Comparison of ENCODE assay signal across 18 cellular contexts in genomic region chr2:206045251-206045650, GRCh38. TPM values are rescaled to one million over a fixed set of nuclear protein-coding genes. Genes with fewer than 3 reads are reported as not detected.
DNase-seq lines count a peak whose midpoint lies in the region; ATAC-seq and TF ChIP-seq lines count a peak whose summit lies in the region.
"Had no signal": no experiment of that assay in that cellular context is flagged by ENCODE, and none has a peak within 500 bp of the region (broad histone marks: within the 10 kb centered on the region; RNA-seq: fewer than 3 reads in every experiment).

No MANE protein-coding gene starts in this region.

- H3K4me3 Mint-ChIP-seq in central memory CD8-positive, alpha-beta T cell = no peak overlapping the region
- no peak overlapping the region for H3K4me3 Mint-ChIP-seq in mesothelial cell of epicardium
- H3K4me3 Mint-ChIP-seq: activated CD4-positive, alpha-beta memory T cell treated with anti-CD3 and anti-CD28 coated beads, Interleukin-2, amount 10 ng/mL, durations not matched to agents 7 days and 5 days; H9; stimulated activated naive B cell treated with anti-CD40 and anti-IgM and Interleukin-4, amounts not matched to agents 10 μg/mL and 1 μg/mL and 100 μg/mL, for 72 hours had no signal

- TF ChIP-seq CTCF in mesothelial cell of epicardium (IDR thresholded peaks at IDR 0.05; ENCODE audit: unreplicated experiment) = no peak

- H3K27ac Mint-ChIP-seq in central memory CD8-positive, alpha-beta T cell (ENCODE audit: low read depth) = peak overlapping the region; percentile 7
- H3K27ac Mint-ChIP-seq in mesothelial cell of epicardium = no peak overlapping the region
- H3K27ac Mint-ChIP-seq: activated CD4-positive, alpha-beta memory T cell treated with anti-CD3 and anti-CD28 coated beads, Interleukin-2, amount 10 ng/mL, durations not matched to agents 7 days and 5 days; H9; stimulated activated naive B cell treated with anti-CD40 and anti-IgM and Interleukin-4, amounts not matched to agents 10 μg/mL and 1 μg/mL and 100 μg/mL, for 72 hours had no signal

- H3K4me1 Mint-ChIP-seq in central memory CD8-positive, alpha-beta T cell = peaks cover 16% of the 10 kb centered on the region
- H3K4me1 Mint-ChIP-seq in mesothelial cell of epicardium = no peaks in the 10 kb centered on the region
- H3K4me1 Mint-ChIP-seq: H9 had no signal

- H3K36me3 Mint-ChIP-seq in central memory CD8-positive, alpha-beta T cell (ENCODE audit: insufficient read depth) = peaks cover 53% of the 10 kb centered on the region
- H3K36me3 Mint-ChIP-seq in mesothelial cell of epicardium = peaks cover 30% of the 10 kb centered on the region

- H3K27me3 Mint-ChIP-seq in central memory CD8-positive, alpha-beta T cell = no peaks in the 10 kb centered on the region
- H3K27me3 Mint-ChIP-seq in mesothelial cell of epicardium (ENCODE audit: low read depth) = no peaks in the 10 kb centered on the region
- H3K27me3 Mint-ChIP-seq: activated CD4-positive, alpha-beta memory T cell treated with anti-CD3 and anti-CD28 coated beads, Interleukin-2, amount 10 ng/mL, durations not matched to agents 7 days and 5 days; stimulated activated naive B cell treated with anti-CD40 and anti-IgM and Interleukin-4, amounts not matched to agents 10 μg/mL and 1 μg/mL and 100 μg/mL, for 72 hours had no signal

- DNase-seq in GM03348 (ENCODE audit: low spot score) (peak; percentile 27), M059J (ENCODE audit: low read depth) (peak; percentile 60), renal cortical epithelial cell (ENCODE audit: low read depth) (peak; percentile 10), mesothelial cell of epicardium (ENCODE audit: low spot score in 2 of 2, unreplicated experiment in 2 of 2) (no peak)
- DNase-seq in central memory CD8-positive, alpha-beta T cell (ENCODE audit: low spot score in 2 of 2) = no peak
- no peak for DNase-seq in activated CD4-positive, alpha-beta T cell treated with anti-CD3 and anti-CD28 coated beads for 4 hours
- DNase-seq: activated CD4-positive, alpha-beta memory T cell treated with anti-CD3 and anti-CD28 coated beads, Interleukin-2, amount 10 ng/mL, durations not matched to agents 7 days and 5 days; anterior cingulate cortex; cerebellar nuclear complex; DMS79; gastrocnemius medialis; H9; NCI-H1436 treated with DMSO at 0.1 percent for 48 hours; NCI-H2171 treated with DMSO at 0.1 percent for 48 hours; NCI-H524 treated with DMSO at 0.1 percent for 48 hours; small intestine; stimulated activated naive B cell treated with anti-CD40 and anti-IgM and Interleukin-4, amounts not matched to agents 10 μg/mL and 1 μg/mL and 100 μg/mL, for 72 hours had no signal

- H3K9me3 Mint-ChIP-seq in central memory CD8-positive, alpha-beta T cell = no peaks in the 10 kb centered on the region
- no peaks in the 10 kb centered on the region for H3K9me3 Mint-ChIP-seq in mesothelial cell of epicardium
- H3K9me3 Mint-ChIP-seq: activated CD4-positive, alpha-beta memory T cell treated with anti-CD3 and anti-CD28 coated beads, Interleukin-2, amount 10 ng/mL, durations not matched to agents 7 days and 5 days; H9; stimulated activated naive B cell treated with anti-CD40 and anti-IgM and Interleukin-4, amounts not matched to agents 10 μg/mL and 1 μg/mL and 100 μg/mL, for 72 hours had no signal

- ATAC-seq in central memory CD8-positive, alpha-beta T cell (replicated peaks; ENCODE audit: extremely low read depth, poor library complexity, severe bottlenecking) = no peak
- no peak for ATAC-seq in GM18858 (IDR thresholded peaks at IDR 0.05; ENCODE audit: unreplicated experiment)
- ATAC-seq: gastrocnemius medialis; stimulated activated naive B cell treated with anti-CD40 and anti-IgM and Interleukin-4, amounts not matched to agents 10 μg/mL and 1 μg/mL and 100 μg/mL, for 72 hours had no signal

RNA-seq across cellular contexts. Expression of gene INO80D, which starts 40.7 kb away (rescaled TPM):
- total RNA-seq in M059J (2014; rRNA removed; shearing (Covaris generic)) = 2.6 and 5.2 TPM in 2 replicates
- total RNA-seq in renal cortical epithelial cell = 7.5 and 15.3 TPM in 2 replicates
- total RNA-seq in mesothelial cell of epicardium = 21.4 to 23.1 TPM (median 21.7 TPM) in 3 replicates

Comparison
In these comparisons a context has a peak if more than half of its experiments do, and no peak if none do; other contexts are left out.
1. DNase-seq: peak in GM03348 (single experiment), M059J (single experiment) and renal cortical epithelial cell (single experiment); none in central memory CD8-positive, alpha-beta T cell (0 of 2), activated CD4-positive, alpha-beta T cell treated with anti-CD3 and anti-CD28 coated beads for 4 hours (0 of 2) and mesothelial cell of epicardium (0 of 2).